ENCODE assay signal across 1 cellular context in the genomic region with DNA sequence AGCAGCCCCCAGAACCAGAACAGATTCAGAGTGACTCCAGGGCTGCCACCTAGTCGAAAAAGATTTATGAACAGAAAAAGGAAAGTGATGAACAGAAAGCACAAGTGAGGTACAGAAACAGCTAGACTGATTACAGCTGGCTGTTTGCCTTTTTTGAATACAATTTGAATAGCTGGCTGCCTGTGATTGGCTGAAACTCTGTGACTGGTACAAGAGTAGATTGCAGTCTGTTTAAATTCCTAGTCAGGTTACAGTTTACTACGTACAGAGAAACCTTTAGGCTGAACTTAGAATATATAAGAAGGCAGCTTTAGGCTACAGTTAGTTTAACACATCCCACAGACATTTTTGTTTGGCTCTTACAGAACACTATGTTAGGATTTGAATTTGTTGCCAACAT.
TF ChIP-seq lines count a peak whose summit lies in the region.

No MANE protein-coding gene starts in this region.

TF ChIP-seq in K562, 482 proteins besides CTCF, POLR2A, EP300 and RAD21:
- no peak for TF ChIP-seq HSF4 (CRISPR knock-in tag; IDR thresholded peaks at IDR 0.05; ENCODE audit: borderline replicate concordance)
- TF ChIP-seq XRCC5 (IDR thresholded peaks at IDR 0.05; ENCODE audit: low read depth, low read length) = no peak
- no peak for TF ChIP-seq ZFP1 (CRISPR knock-in tag; IDR thresholded peaks at IDR 0.05)
- TF ChIP-seq RBM22 (IDR thresholded peaks at IDR 0.05; ENCODE audit: low read depth, low read length, poor library complexity, severe bottlenecking) = no peak
- TF ChIP-seq, protein P1, sequence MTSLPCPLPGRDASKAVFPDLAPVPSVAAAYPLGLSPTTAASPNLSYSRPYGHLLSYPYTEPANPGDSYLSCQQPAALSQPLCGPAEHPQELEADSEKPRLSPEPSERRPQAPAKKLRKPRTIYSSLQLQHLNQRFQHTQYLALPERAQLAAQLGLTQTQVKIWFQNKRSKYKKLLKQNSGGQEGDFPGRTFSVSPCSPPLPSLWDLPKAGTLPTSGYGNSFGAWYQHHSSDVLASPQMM (CRISPR knock-in tag; IDR thresholded peaks at IDR 0.05) = no peak
- no peak for TF ChIP-seq RBM34 (IDR thresholded peaks at IDR 0.05; ENCODE audit: borderline replicate concordance, insufficient read depth, low read length)
- no peak for TF ChIP-seq GABPB1 (CRISPR knock-in tag; IDR thresholded peaks at IDR 0.05)
- no peak for TF ChIP-seq CBX3 (IDR thresholded peaks at IDR 0.05; ENCODE audit: borderline replicate concordance in 1 of 2, low read length in 2 of 2)
- TF ChIP-seq MAFK (IDR thresholded peaks at IDR 0.05; ENCODE audit: low read length) = no peak
- no peak for TF ChIP-seq IRF2 (CRISPR knock-in tag; IDR thresholded peaks at IDR 0.05)
- TF ChIP-seq, protein P2, sequence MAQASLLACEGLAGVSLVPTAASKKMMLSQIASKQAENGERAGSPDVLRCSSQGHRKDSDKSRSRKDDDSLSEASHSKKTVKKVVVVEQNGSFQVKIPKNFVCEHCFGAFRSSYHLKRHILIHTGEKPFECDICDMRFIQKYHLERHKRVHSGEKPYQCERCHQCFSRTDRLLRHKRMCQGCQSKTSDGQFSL (CRISPR knock-in tag; IDR thresholded peaks at IDR 0.05) = no peak
- TF ChIP-seq, protein P2 (tag; IDR thresholded peaks at IDR 0.05) = no peak
- TF ChIP-seq, protein P3, sequence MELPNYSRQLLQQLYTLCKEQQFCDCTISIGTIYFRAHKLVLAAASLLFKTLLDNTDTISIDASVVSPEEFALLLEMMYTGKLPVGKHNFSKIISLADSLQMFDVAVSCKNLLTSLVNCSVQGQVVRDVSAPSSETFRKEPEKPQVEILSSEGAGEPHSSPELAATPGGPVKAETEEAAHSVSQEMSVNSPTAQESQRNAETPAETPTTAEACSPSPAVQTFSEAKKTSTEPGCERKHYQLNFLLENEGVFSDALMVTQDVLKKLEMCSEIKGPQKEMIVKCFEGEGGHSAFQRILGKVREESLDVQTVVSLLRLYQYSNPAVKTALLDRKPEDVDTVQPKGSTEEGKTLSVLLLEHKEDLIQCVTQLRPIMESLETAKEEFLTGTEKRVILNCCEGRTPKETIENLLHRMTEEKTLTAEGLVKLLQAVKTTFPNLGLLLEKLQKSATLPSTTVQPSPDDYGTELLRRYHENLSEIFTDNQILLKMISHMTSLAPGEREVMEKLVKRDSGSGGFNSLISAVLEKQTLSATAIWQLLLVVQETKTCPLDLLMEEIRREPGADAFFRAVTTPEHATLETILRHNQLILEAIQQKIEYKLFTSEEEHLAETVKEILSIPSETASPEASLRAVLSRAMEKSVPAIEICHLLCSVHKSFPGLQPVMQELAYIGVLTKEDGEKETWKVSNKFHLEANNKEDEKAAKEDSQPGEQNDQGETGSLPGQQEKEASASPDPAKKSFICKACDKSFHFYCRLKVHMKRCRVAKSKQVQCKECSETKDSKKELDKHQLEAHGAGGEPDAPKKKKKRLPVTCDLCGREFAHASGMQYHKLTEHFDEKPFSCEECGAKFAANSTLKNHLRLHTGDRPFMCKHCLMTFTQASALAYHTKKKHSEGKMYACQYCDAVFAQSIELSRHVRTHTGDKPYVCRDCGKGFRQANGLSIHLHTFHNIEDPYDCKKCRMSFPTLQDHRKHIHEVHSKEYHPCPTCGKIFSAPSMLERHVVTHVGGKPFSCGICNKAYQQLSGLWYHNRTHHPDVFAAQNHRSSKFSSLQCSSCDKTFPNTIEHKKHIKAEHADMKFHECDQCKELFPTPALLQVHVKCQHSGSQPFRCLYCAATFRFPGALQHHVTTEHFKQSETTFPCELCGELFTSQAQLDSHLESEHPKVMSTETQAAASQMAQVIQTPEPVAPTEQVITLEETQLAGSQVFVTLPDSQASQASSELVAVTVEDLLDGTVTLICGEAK (IDR thresholded peaks at IDR 0.05) = no peak
- TF ChIP-seq, protein P3 (CRISPR knock-in tag; IDR thresholded peaks at IDR 0.05) = no peak
- TF ChIP-seq, protein P4, sequence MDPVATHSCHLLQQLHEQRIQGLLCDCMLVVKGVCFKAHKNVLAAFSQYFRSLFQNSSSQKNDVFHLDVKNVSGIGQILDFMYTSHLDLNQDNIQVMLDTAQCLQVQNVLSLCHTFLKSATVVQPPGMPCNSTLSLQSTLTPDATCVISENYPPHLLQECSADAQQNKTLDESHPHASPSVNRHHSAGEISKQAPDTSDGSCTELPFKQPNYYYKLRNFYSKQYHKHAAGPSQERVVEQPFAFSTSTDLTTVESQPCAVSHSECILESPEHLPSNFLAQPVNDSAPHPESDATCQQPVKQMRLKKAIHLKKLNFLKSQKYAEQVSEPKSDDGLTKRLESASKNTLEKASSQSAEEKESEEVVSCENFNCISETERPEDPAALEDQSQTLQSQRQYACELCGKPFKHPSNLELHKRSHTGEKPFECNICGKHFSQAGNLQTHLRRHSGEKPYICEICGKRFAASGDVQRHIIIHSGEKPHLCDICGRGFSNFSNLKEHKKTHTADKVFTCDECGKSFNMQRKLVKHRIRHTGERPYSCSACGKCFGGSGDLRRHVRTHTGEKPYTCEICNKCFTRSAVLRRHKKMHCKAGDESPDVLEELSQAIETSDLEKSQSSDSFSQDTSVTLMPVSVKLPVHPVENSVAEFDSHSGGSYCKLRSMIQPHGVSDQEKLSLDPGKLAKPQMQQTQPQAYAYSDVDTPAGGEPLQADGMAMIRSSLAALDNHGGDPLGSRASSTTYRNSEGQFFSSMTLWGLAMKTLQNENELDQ (CRISPR knock-in tag; IDR thresholded peaks at IDR 0.05; ENCODE audit: borderline replicate concordance) = no peak
- TF ChIP-seq MYBL2 (IDR thresholded peaks at IDR 0.05; ENCODE audit: low read depth) = peak; percentile 52; the same call in 1 of the 2 replicates
- TF ChIP-seq MYBL2 (CRISPR knock-in tag; IDR thresholded peaks at IDR 0.05; ENCODE audit: borderline replicate concordance) = no peak
- no peak for TF ChIP-seq ZNF140 (CRISPR knock-in tag; IDR thresholded peaks at IDR 0.05)
- TF ChIP-seq FOXM1 (IDR thresholded peaks at IDR 0.05; ENCODE audit: low read depth) = peak; percentile 72
- no peak for TF ChIP-seq FOXM1 (CRISPR knock-in tag; IDR thresholded peaks at IDR 0.05; ENCODE audit: low read depth)
- no peak for TF ChIP-seq ZKSCAN1 (IDR thresholded peaks at IDR 0.05; ENCODE audit: low read depth, low read length)
